9 cellular contexts compared by ENCODE assay signal in genomic region chr2:101818531-101819451, GRCh38.
DNase-seq lines count a peak whose midpoint lies in the region; ATAC-seq and TF ChIP-seq lines count a peak whose summit lies in the region.
"Had no signal": no experiment of that assay in that cellular context is flagged by ENCODE, and none has a peak within 500 bp of the region (broad histone marks: within the 10 kb centered on the region; RNA-seq: fewer than 3 reads in every experiment).

No MANE protein-coding gene starts in this region.

- H3K4me3 Mint-ChIP-seq in activated naive CD4-positive, alpha-beta T cell treated with anti-CD3 and anti-CD28 coated beads for 36 hours = no peak overlapping the region
- no peak overlapping the region for H3K4me3 Mint-ChIP-seq in activated naive CD4-positive, alpha-beta T cell treated with anti-CD3 and anti-CD28 coated beads, Interleukin-2, amount 10 ng/mL, durations not matched to agents 7 days and 5 days
- peak overlapping the region; percentile 2 for H3K4me3 Mint-ChIP-seq in activated T-helper 17 cell treated with anti-CD3 and anti-CD28 coated beads, Interleukin-2, amount 50 U/mL, for 72 hours

- H3K9me3 ChIP-seq in effector memory CD4-positive, alpha-beta T cell (ENCODE audit: control insufficient read depth, low read length) = no peaks in the 10 kb centered on the region

- no peaks in the 10 kb centered on the region for H3K27me3 Mint-ChIP-seq in activated naive CD4-positive, alpha-beta T cell treated with anti-CD3 and anti-CD28 coated beads for 36 hours (ENCODE audit: low read depth)
- H3K27me3 Mint-ChIP-seq in activated naive CD4-positive, alpha-beta T cell treated with anti-CD3 and anti-CD28 coated beads, Interleukin-2, amount 10 ng/mL, durations not matched to agents 7 days and 5 days = no peaks in the 10 kb centered on the region
- H3K27me3 Mint-ChIP-seq in activated T-helper 17 cell treated with anti-CD3 and anti-CD28 coated beads, Interleukin-2, amount 50 U/mL, for 72 hours = no peaks in the 10 kb centered on the region

- H3K4me1 ChIP-seq in effector memory CD4-positive, alpha-beta T cell (ENCODE audit: control insufficient read depth, insufficient read depth, low read length, poor library complexity, severe bottlenecking) = peaks cover 19% of the 10 kb centered on the region

- no peak for TF ChIP-seq CTCF in GM10266 (IDR thresholded peaks at IDR 0.05; ENCODE audit: control insufficient read depth, insufficient read depth, low read depth, missing control alignments)

- H3K36me3 Mint-ChIP-seq in activated naive CD4-positive, alpha-beta T cell treated with anti-CD3 and anti-CD28 coated beads for 36 hours (ENCODE audit: low read depth) = peaks cover 2% of the 10 kb centered on the region
- peaks cover 21% of the 10 kb centered on the region for H3K36me3 Mint-ChIP-seq in activated naive CD4-positive, alpha-beta T cell treated with anti-CD3 and anti-CD28 coated beads, Interleukin-2, amount 10 ng/mL, durations not matched to agents 7 days and 5 days
- H3K36me3 Mint-ChIP-seq in activated T-helper 17 cell treated with anti-CD3 and anti-CD28 coated beads, Interleukin-2, amount 50 U/mL, for 72 hours (ENCODE audit: low read depth) = no peaks in the 10 kb centered on the region

- CTCF ChIA-PET in activated naive CD4-positive, alpha-beta T cell treated with anti-CD3 and anti-CD28 coated beads for 36 hours (lab: Charles Lee) = interaction anchor here (0.9 to 2.0 kb wide), 4 partner anchors 9 to 36 kb away, joined by 3 to 12 read pairs (median 4); no protein-coding TSS in a partner anchor
- CTCF ChIA-PET in activated naive CD4-positive, alpha-beta T cell treated with anti-CD3 and anti-CD28 coated beads, Interleukin-2, amount 10 ng/mL, durations not matched to agents 7 days and 5 days (lab: Charles Lee) = interaction anchor here (1.2 kb wide), 2 partner anchors 10 to 13 kb away, joined by 3 to 4 read pairs; no protein-coding TSS in a partner anchor

- H3K27ac Mint-ChIP-seq in activated naive CD4-positive, alpha-beta T cell treated with anti-CD3 and anti-CD28 coated beads for 36 hours = peak overlapping the region; percentile 67
- no peak overlapping the region for H3K27ac Mint-ChIP-seq in activated naive CD4-positive, alpha-beta T cell treated with anti-CD3 and anti-CD28 coated beads, Interleukin-2, amount 10 ng/mL, durations not matched to agents 7 days and 5 days
- peak overlapping the region; percentile 18 for H3K27ac Mint-ChIP-seq in activated T-helper 17 cell treated with anti-CD3 and anti-CD28 coated beads, Interleukin-2, amount 50 U/mL, for 72 hours

- H3K27me3 ChIP-seq in effector memory CD4-positive, alpha-beta T cell (replicated peaks; ENCODE audit: control insufficient read depth, insufficient read depth, low read length, poor library complexity, severe bottlenecking) = no peaks in the 10 kb centered on the region

- no peak overlapping the region for H3K27ac ChIP-seq in effector memory CD4-positive, alpha-beta T cell (ENCODE audit: insufficient read depth, low read length, poor library complexity, severe bottlenecking)
- H3K27ac ChIP-seq: C4-2B had no signal

- no peak overlapping the region for H3K4me3 ChIP-seq in effector memory CD4-positive, alpha-beta T cell (ENCODE audit: insufficient read depth, low read depth, low read length, poor library complexity, severe bottlenecking)

- H3K9me3 Mint-ChIP-seq in activated naive CD4-positive, alpha-beta T cell treated with anti-CD3 and anti-CD28 coated beads for 36 hours = no peaks in the 10 kb centered on the region
- no peaks in the 10 kb centered on the region for H3K9me3 Mint-ChIP-seq in activated naive CD4-positive, alpha-beta T cell treated with anti-CD3 and anti-CD28 coated beads, Interleukin-2, amount 10 ng/mL, durations not matched to agents 7 days and 5 days
- H3K9me3 Mint-ChIP-seq in activated T-helper 17 cell treated with anti-CD3 and anti-CD28 coated beads, Interleukin-2, amount 50 U/mL, for 72 hours = no peaks in the 10 kb centered on the region

- H3K4me1 Mint-ChIP-seq in activated naive CD4-positive, alpha-beta T cell treated with anti-CD3 and anti-CD28 coated beads for 36 hours (ENCODE audit: low read depth) = peaks cover 80% of the 10 kb centered on the region
- peaks cover 48% of the 10 kb centered on the region for H3K4me1 Mint-ChIP-seq in activated naive CD4-positive, alpha-beta T cell treated with anti-CD3 and anti-CD28 coated beads, Interleukin-2, amount 10 ng/mL, durations not matched to agents 7 days and 5 days
- peaks cover 57% of the 10 kb centered on the region for H3K4me1 Mint-ChIP-seq in activated T-helper 17 cell treated with anti-CD3 and anti-CD28 coated beads, Interleukin-2, amount 50 U/mL, for 72 hours

- DNase-seq in activated naive CD4-positive, alpha-beta T cell treated with anti-CD3 and anti-CD28 coated beads for 36 hours = peak; percentile 29
- DNase-seq in activated naive CD4-positive, alpha-beta T cell treated with anti-CD3 and anti-CD28 coated beads, Interleukin-2, amount 10 ng/mL, durations not matched to agents 7 days and 5 days = no peak
- DNase-seq in iris pigment epithelial cell (ENCODE audit: low read depth) (peak; percentile 71), GM10266 (ENCODE audit: extremely low spot score) (no peak), NCI-H1436 treated with DMSO at 0.1 percent for 48 hours (lab: John Stamatoyannopoulos, UW) (no peak)
- no peak for DNase-seq in effector memory CD4-positive, alpha-beta T cell

- no peaks in the 10 kb centered on the region for H3K36me3 ChIP-seq in effector memory CD4-positive, alpha-beta T cell (ENCODE audit: control insufficient read depth, insufficient read depth, low read length)

- peak; percentile 50 for ATAC-seq in activated T-helper 17 cell treated with anti-CD3 and anti-CD28 coated beads, Interleukin-2, amount 50 U/mL, for 72 hours (replicated peaks)
- no peak for ATAC-seq in GM18868 (IDR thresholded peaks at IDR 0.05; ENCODE audit: unreplicated experiment)

- intact Hi-C loops in activated naive CD4-positive, alpha-beta T cell treated with anti-CD3 and anti-CD28 coated beads for 36 hours (cut with micrococcal nuclease) = no loop called here

Comparison
In these comparisons a context has a peak if more than half of its experiments do, and no peak if none do; other contexts are left out.
1. DNase-seq: peak in activated naive CD4-positive, alpha-beta T cell treated with anti-CD3 and anti-CD28 coated beads for 36 hours (single experiment) and iris pigment epithelial cell (single experiment); none in activated naive CD4-positive, alpha-beta T cell treated with anti-CD3 and anti-CD28 coated beads, Interleukin-2, amount 10 ng/mL, durations not matched to agents 7 days and 5 days (single experiment), GM10266 (single experiment), NCI-H1436 treated with DMSO at 0.1 percent for 48 hours (single experiment) and effector memory CD4-positive, alpha-beta T cell (0 of 3).